In the genomic region with DNA sequence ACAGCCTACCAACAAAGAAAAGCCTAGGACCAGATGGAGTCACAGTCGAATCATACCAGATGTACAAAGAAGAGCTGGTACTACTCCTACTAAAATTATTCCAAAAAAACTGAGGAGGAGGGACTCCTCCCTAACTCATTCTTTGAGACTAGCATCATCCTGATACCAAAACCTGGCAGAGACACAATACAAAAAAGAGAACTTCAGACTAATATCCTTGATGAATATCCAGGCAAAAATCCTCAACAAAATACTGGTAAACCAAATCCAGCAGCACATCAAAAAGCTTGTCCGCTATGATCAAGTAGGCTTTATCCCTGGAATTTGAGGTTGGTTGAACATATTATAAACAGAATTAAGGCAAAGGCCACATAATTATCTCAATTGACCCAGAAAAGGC, we compare ENCODE assay signal across 23 cellular contexts.
"Had no signal": no experiment of that assay in that cellular context is flagged by ENCODE, and none has a peak within 500 bp of the region (broad histone marks: within the 10 kb centered on the region; RNA-seq: fewer than 3 reads in every experiment).

No MANE protein-coding gene starts in this region.

- H3K27me3 ChIP-seq: SJSA1 had no signal

- H3K4me3 ChIP-seq: K562, SJSA1, SK-N-MC had no signal

- H3K27ac ChIP-seq: KMS-11, SJSA1, SK-N-MC had no signal

- H3K4me1 ChIP-seq: SJSA1 had no signal

- H3K9ac ChIP-seq: KMS-11 had no signal

- DNase-seq: Kasumi-1, MV-4-11, NCI-H1048, NCI-H1105, NCI-H1417, NCI-H1436 treated with DMSO at 0.1 percent for 48 hours, NCI-H1694, NCI-H1930, NCI-H2081, NCI-H2107, NCI-H524, NCI-H526 treated with DMSO at 0.1 percent for 48 hours, NCI-H748 treated with DMSO at 0.1 percent for 48 hours, Right ventricle myocardium superior, RPMI8226, SIG-M5 had no signal

- H3K4me1 Mint-ChIP-seq: IgD-negative memory B cell had no signal

- H3K9me3 ChIP-seq: SJSA1 had no signal

- H3K27me3 Mint-ChIP-seq: IgD-negative memory B cell had no signal

- H3K4me3 Mint-ChIP-seq: IgD-negative memory B cell had no signal

- H3K36me3 ChIP-seq: SJSA1 had no signal

- FAIRE-seq: HTR-8/SVneo, K562, RCC 7860 had no signal

- H3K27ac Mint-ChIP-seq: IgD-negative memory B cell had no signal

- ATAC-seq: K562 had no signal

- H3K36me3 Mint-ChIP-seq: IgD-negative memory B cell had no signal

- H3K4me2 ChIP-seq: KMS-11 had no signal
